13 cellular contexts compared by ENCODE assay signal in the genomic region with DNA sequence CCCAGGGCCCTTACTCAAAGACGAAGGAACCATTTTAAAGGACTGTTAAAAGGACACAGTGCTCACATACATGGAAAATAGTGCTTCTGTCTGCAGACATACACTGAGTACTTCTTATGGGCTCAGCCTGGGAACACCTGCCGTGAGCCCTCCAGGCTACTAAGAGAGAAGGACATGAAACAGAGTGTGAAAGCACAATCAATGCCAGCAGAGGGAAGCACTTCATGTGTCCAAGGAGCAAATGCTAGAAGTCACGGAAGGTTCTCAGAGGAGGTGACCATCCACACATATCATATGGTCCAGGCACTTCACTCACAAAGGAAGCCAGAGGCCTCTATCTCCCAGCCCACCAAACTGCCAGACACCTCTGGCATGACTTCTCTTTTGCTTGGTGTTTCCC. TPM values are rescaled to one million over a fixed set of nuclear protein-coding genes. Genes with fewer than 3 reads are reported as not detected.
DNase-seq lines count a peak whose midpoint lies in the region; ATAC-seq, FAIRE-seq and TF ChIP-seq lines count a peak whose summit lies in the region.
"Had no signal": no experiment of that assay in that cellular context is flagged by ENCODE, and none has a peak within 500 bp of the region (broad histone marks: within the 10 kb centered on the region; RNA-seq: fewer than 3 reads in every experiment).

No MANE protein-coding gene starts in this region.

- no peaks in the 10 kb centered on the region for H3K27me3 Mint-ChIP-seq in CD14-positive monocyte (ENCODE audit: low read depth in 3 of 3)
- H3K27me3 Mint-ChIP-seq: stimulated activated naive CD8-positive, alpha-beta T cell treated with anti-CD3 and anti-CD28 coated beads, Interleukin-15, Interleukin-2, amounts not matched to agents 100 ng/mL and 50 ng/mL, for 24 hours had no signal

- TF ChIP-seq POLR2A in endothelial cell of umbilical vein (IDR thresholded peaks at IDR 0.05; ENCODE audit: low read depth, low read length): no peak
- TF ChIP-seq POLR2A in esophagus muscularis mucosa (IDR thresholded peaks at IDR 0.05; ENCODE audit: low read depth): no peak

- no peaks in the 10 kb centered on the region for H3K36me3 ChIP-seq in OCI-LY3 (replicated peaks; ENCODE audit: low read depth, low read length)
- H3K36me3 ChIP-seq in endothelial cell of umbilical vein (ENCODE audit: control insufficient read depth in 2 of 2, extremely low read depth in 1 of 2, insufficient read depth in 2 of 2, low read length in 2 of 2): no peaks in the 10 kb centered on the region
- no peaks in the 10 kb centered on the region for H3K36me3 ChIP-seq in esophagus muscularis mucosa
- H3K36me3 ChIP-seq: brain microvascular endothelial cell had no signal

- H3K27ac ChIP-seq in 22Rv1: no peak overlapping the region
- H3K27ac ChIP-seq in OCI-LY3 (ENCODE audit: low read length): no peak overlapping the region
- no peak overlapping the region for H3K27ac ChIP-seq in endothelial cell of umbilical vein (ENCODE audit: insufficient read depth, low read depth, low read length)
- no peak overlapping the region for H3K27ac ChIP-seq in esophagus muscularis mucosa (replicated peaks in 1 of 4)
- H3K27ac ChIP-seq: brain microvascular endothelial cell, SK-N-MC had no signal

- CTCF ChIA-PET in endothelial cell of umbilical vein (lab: Charles Lee): no interaction called here

- H3K4me3 Mint-ChIP-seq in CD14-positive monocyte: no peak overlapping the region
- H3K4me3 Mint-ChIP-seq: stimulated activated naive CD8-positive, alpha-beta T cell treated with anti-CD3 and anti-CD28 coated beads, Interleukin-15, Interleukin-2, amounts not matched to agents 100 ng/mL and 50 ng/mL, for 24 hours had no signal

- H3K27ac Mint-ChIP-seq in CD14-positive monocyte: no peak overlapping the region

- 88% methylated on average over 3 of the region's 3 CpGs for WGBS in esophagus muscularis mucosa

- H3K9ac ChIP-seq in OCI-LY3 (ENCODE audit: low read length) (no peak overlapping the region), endothelial cell of umbilical vein (replicated peaks; ENCODE audit: extremely low read depth, insufficient read depth, low read length) (no peak overlapping the region)

- intact Hi-C loops in CD14-positive monocyte (cut with micrococcal nuclease) (no loop called here), endothelial cell of umbilical vein (cut with micrococcal nuclease) (no loop called here), esophagus muscularis mucosa (cut with DNase I) (no loop called here)

- H3K4me2 ChIP-seq in OCI-LY3 (ENCODE audit: low read length): no peak overlapping the region
- no peak overlapping the region for H3K4me2 ChIP-seq in endothelial cell of umbilical vein (ENCODE audit: insufficient read depth, low read length)

- no peak overlapping the region for H3K4me3 ChIP-seq in OCI-LY3 (ENCODE audit: low read length)
- H3K4me3 ChIP-seq in endothelial cell of umbilical vein (replicated peaks in 1 of 3; ENCODE audit: insufficient read depth in 1 of 3, low read depth in 1 of 3, low read length in 3 of 3): no peak overlapping the region
- no peak overlapping the region for H3K4me3 ChIP-seq in esophagus muscularis mucosa
- H3K4me3 ChIP-seq: SK-N-MC had no signal

- dilution Hi-C loops in endothelial cell of umbilical vein (cut with MboI; ENCODE audit: extremely low pct_ligation_motif_present, low sequenced_read_pairs): no loop called here

- no TSS peak for BruUV-seq in endothelial cell of umbilical vein (replicated peaks; lab: Mats Ljungman, UMichigan)

- peak; percentile 15 for FAIRE-seq in endothelial cell of umbilical vein (lab: Jason Lieb, UNC)
- FAIRE-seq: HTR-8/SVneo, kidney had no signal

- no peaks in the 10 kb centered on the region for H3K9me3 ChIP-seq in OCI-LY3 (ENCODE audit: insufficient read depth, low read length)
- no peaks in the 10 kb centered on the region for H3K9me3 ChIP-seq in endothelial cell of umbilical vein (replicated peaks; ENCODE audit: control insufficient read depth, insufficient read depth, low read length)
- H3K9me3 ChIP-seq in esophagus muscularis mucosa: no peaks in the 10 kb centered on the region

- POLR2A ChIA-PET in endothelial cell of umbilical vein (lab: Charles Lee): no interaction called here

- no peak for TF ChIP-seq EP300 in esophagus muscularis mucosa (IDR thresholded peaks at IDR 0.05)

- no peaks in the 10 kb centered on the region for H3K4me1 ChIP-seq in OCI-LY3 (ENCODE audit: low read length)
- peaks cover 20% of the 10 kb centered on the region for H3K4me1 ChIP-seq in endothelial cell of umbilical vein (ENCODE audit: control insufficient read depth, extremely low read depth, insufficient read depth, low read length)
- H3K4me1 ChIP-seq in esophagus muscularis mucosa: peaks cover 0 to 17% (median 8%) of the 10 kb centered on the region in 4 donors

- H3K4me1 Mint-ChIP-seq in CD14-positive monocyte: peaks cover 40% of the 10 kb centered on the region

- DNase-seq in CD14-positive monocyte (ENCODE audit: low spot score) (no peak), endothelial cell of umbilical vein (ENCODE audit: low read depth, low spot score) (peak; percentile 36), NCI-H2081 (lab: John Stamatoyannopoulos, UW) (no peak), cerebellum (ENCODE audit: low spot score) (no peak), esophagus muscularis mucosa (ENCODE audit: extremely low spot score) (no peak)
- DNase-seq: brain microvascular endothelial cell, kidney had no signal

- no peaks in the 10 kb centered on the region; the same call in 1 of the 2 replicates for H4K20me1 ChIP-seq in OCI-LY3 (ENCODE audit: insufficient read depth, low read length)
- no peaks in the 10 kb centered on the region for H4K20me1 ChIP-seq in endothelial cell of umbilical vein (replicated peaks; ENCODE audit: control insufficient read depth, extremely low read depth, insufficient read depth, low read length)

- no peaks in the 10 kb centered on the region for H3K9me3 Mint-ChIP-seq in CD14-positive monocyte
- H3K9me3 Mint-ChIP-seq: stimulated activated naive CD8-positive, alpha-beta T cell treated with anti-CD3 and anti-CD28 coated beads, Interleukin-15, Interleukin-2, amounts not matched to agents 100 ng/mL and 50 ng/mL, for 24 hours had no signal

- no peaks in the 10 kb centered on the region for H3K9me1 ChIP-seq in endothelial cell of umbilical vein (replicated peaks; ENCODE audit: control insufficient read depth, extremely low read depth, insufficient read depth, low read length)

- no peak for ATAC-seq in GM21528 (IDR thresholded peaks at IDR 0.05; ENCODE audit: low FRiP score, unreplicated experiment)

- peak; percentile 18 for TF ChIP-seq CTCF in 22Rv1 (IDR thresholded peaks at IDR 0.05)
- peak; percentile 35 for TF ChIP-seq CTCF in CD14-positive monocyte (IDR thresholded peaks at IDR 0.05)
- TF ChIP-seq CTCF in OCI-LY3 (IDR thresholded peaks at IDR 0.05; ENCODE audit: low read depth, low read length): peak; percentile 22; the same call in 1 of the 2 replicates
- peak; percentile 3 to 17 for TF ChIP-seq CTCF in endothelial cell of umbilical vein (IDR thresholded peaks at IDR 0.05; ENCODE audit: extremely low read depth in 1 of 2, insufficient read depth in 1 of 2, low read depth in 1 of 2, low read length in 2 of 2)
- TF ChIP-seq CTCF in esophagus muscularis mucosa (IDR thresholded peaks at IDR 0.05): no peak

- H3K27me3 ChIP-seq in OCI-LY3 (ENCODE audit: low read depth, low read length) (no peaks in the 10 kb centered on the region), endothelial cell of umbilical vein (ENCODE audit: control insufficient read depth in 2 of 2, insufficient read depth in 2 of 2, low read length in 2 of 2) (no peaks in the 10 kb centered on the region), esophagus muscularis mucosa (peaks cover 0 to 4% (median 2%) of the 10 kb centered on the region in 4 donors)
- H3K27me3 ChIP-seq: brain microvascular endothelial cell had no signal

- H3K79me2 ChIP-seq in OCI-LY3 (ENCODE audit: low read length): no peaks in the 10 kb centered on the region
- H3K79me2 ChIP-seq in endothelial cell of umbilical vein (ENCODE audit: control insufficient read depth, insufficient read depth, low read length): no peaks in the 10 kb centered on the region

- peaks cover 27 to 37% of the 10 kb centered on the region in 2 donors for H3K36me3 Mint-ChIP-seq in CD14-positive monocyte

- no peak overlapping the region for H2AFZ ChIP-seq in OCI-LY3 (ENCODE audit: low read depth, low read length)
- H2AFZ ChIP-seq in endothelial cell of umbilical vein (ENCODE audit: low read depth, low read length): no peak overlapping the region

TF ChIP-seq in endothelial cell of umbilical vein, 7 proteins besides CTCF, POLR2A, EP300 and RAD21:
- TF ChIP-seq MAX (IDR thresholded peaks at IDR 0.05; ENCODE audit: insufficient read depth, insufficient read length) (no peak), GATA2 (IDR thresholded peaks at IDR 0.05; ENCODE audit: insufficient read depth, insufficient read length, low read depth, low read length) (no peak), POLR2AphosphoS5 (IDR thresholded peaks at IDR 0.05; ENCODE audit: insufficient read depth, low read depth, low read length) (no peak), JUN (IDR thresholded peaks at IDR 0.05; ENCODE audit: borderline replicate concordance, insufficient read depth, insufficient read length, low read depth) (no peak), EZH2 (IDR thresholded peaks at IDR 0.05; ENCODE audit: borderline replicate concordance, low read depth, low read length, severe bottlenecking) (no peak), FOS (IDR thresholded peaks at IDR 0.05; ENCODE audit: borderline replicate concordance, insufficient read depth, low read length) (no peak), MYC (IDR thresholded peaks at IDR 0.05; ENCODE audit: low read depth, low read length) (no peak)

RNA-seq across cellular contexts. Expression of gene ELMO1, which starts 15.5 kb away (rescaled TPM):
- polyA plus RNA-seq in CD14-positive monocyte: 10 to 100 TPM; 46.6 to 46.7 TPM
- 23.5 and 30.6 TPM in 2 replicates for total RNA-seq in endothelial cell of umbilical vein
- polyA plus RNA-seq in endothelial cell of umbilical vein: 16.2 and 17.0 TPM in 2 replicates
- polyA plus RNA-seq in endothelial cell of umbilical vein (2011; cell fraction: cytosol; rRNA removed): 11.3 and 13.5 TPM in 2 replicates
- 26.0 and 29.5 TPM in 2 replicates for polyA plus RNA-seq in endothelial cell of umbilical vein (2011; cell fraction: nucleus; rRNA removed)
- 10.0 and 10.7 TPM in 2 replicates for polyA plus RNA-seq in endothelial cell of umbilical vein (2012)
- polyA minus RNA-seq in endothelial cell of umbilical vein: 80.5 and 81.2 TPM in 2 replicates
- not detected for polyA minus RNA-seq in endothelial cell of umbilical vein (2011; cell fraction: cytosol; rRNA and poly(A)+ RNA removed)
- polyA minus RNA-seq in endothelial cell of umbilical vein (2011; cell fraction: nucleus; rRNA and poly(A)+ RNA removed): 172 and 226 TPM in 2 replicates
- 96.8 TPM for total RNA-seq in cerebellum
- total RNA-seq in esophagus muscularis mucosa: 10 to 100 TPM; 31.1 to 42.9 (median 38.7) TPM

Comparison
In these comparisons a context has a peak if more than half of its experiments do, and no peak if none do; other contexts are left out.
1. CTCF ChIP-seq: peak in 22Rv1 (single experiment), CD14-positive monocyte (single experiment), OCI-LY3 (single experiment) and endothelial cell of umbilical vein (2 of 2); none in esophagus muscularis mucosa (0 of 3).